34 cellular contexts compared by ENCODE assay signal in the genomic region with DNA sequence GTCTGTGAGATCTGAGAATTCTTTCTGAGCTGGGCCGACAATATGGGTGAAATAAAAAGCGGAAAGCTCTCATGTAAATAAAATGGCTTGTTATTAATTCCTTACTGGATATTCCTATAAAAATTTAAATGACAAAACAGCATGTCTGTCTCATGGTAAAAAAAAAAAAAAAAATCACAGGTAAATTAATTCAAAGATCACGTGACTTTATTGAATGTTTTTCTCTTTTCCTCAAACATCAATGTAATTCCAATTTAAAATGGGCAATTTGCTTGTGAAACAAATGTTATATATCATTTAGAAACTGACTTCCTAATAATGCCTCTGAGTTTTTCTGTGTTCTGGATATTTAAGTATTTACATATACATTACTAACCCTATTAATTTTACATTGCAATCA.
"Had no signal": no experiment of that assay in that cellular context is flagged by ENCODE, and none has a peak within 500 bp of the region (broad histone marks: within the 10 kb centered on the region; RNA-seq: fewer than 3 reads in every experiment).

No MANE protein-coding gene starts in this region.

- DNase-seq: activated effector memory CD4-positive, alpha-beta T cell treated with anti-CD3 and anti-CD28 coated beads, Interleukin-2, amount 50 U/mL, for 16 hours; activated effector memory CD4-positive, alpha-beta T cell treated with Interleukin-2 at 50 U/mL for 16 hours; activated gamma-delta T cell; activated gamma-delta T cell treated with Interleukin-2 at 50 U/mL for 16 hours; activated naive CD4-positive, alpha-beta T cell; activated naive CD4-positive, alpha-beta T cell treated with anti-CD3 and anti-CD28 coated beads for 36 hours; activated naive CD4-positive, alpha-beta T cell treated with anti-CD3 and anti-CD28 coated beads, Interleukin-2, amount 10 ng/mL, durations not matched to agents 7 days and 5 days; activated naive CD4-positive, alpha-beta T cell treated with anti-CD3 and anti-CD28 coated beads, Interleukin-2, amount 50 U/mL, for 16 hours; activated naive CD4-positive, alpha-beta T cell treated with Interleukin-2 at 50 U/mL for 16 hours; activated naive CD8-positive, alpha-beta T cell treated with anti-CD3 and anti-CD28 coated beads for 36 hours; activated naive CD8-positive, alpha-beta T cell treated with anti-CD3 and anti-CD28 coated beads, Interleukin-2, amount 10 ng/mL, durations not matched to agents 7 days and 5 days; activated naive CD8-positive, alpha-beta T cell treated with anti-CD3 and anti-CD28 coated beads, Interleukin-2, amount 50 U/mL, for 24 hours; activated T-cell treated with anti-CD3 and anti-CD28 coated beads, Interleukin-2, amount 50 U/mL, for 1 hour; activated T-cell treated with anti-CD3 and anti-CD28 coated beads, Interleukin-2, amount 50 U/mL, for 24 hours; activated T-cell treated with anti-CD3 and anti-CD28 coated beads, Interleukin-2, amount 50 U/mL, for 4 hours; activated T-cell treated with anti-CD3 and anti-CD28 coated beads, Interleukin-2, amount 50 U/mL, for 48 hours; activated T-cell treated with anti-CD3 and anti-CD28 coated beads, Interleukin-2, amount 50 U/mL, for 72 hours; adrenal gland; amniotic stem cell; amygdala; anterior cingulate cortex; aorta; body of pancreas; brain microvascular endothelial cell; caudate nucleus; central memory CD4-positive, alpha-beta T cell; cerebellar nuclear complex had no signal

- H3K4me1 ChIP-seq: adrenal gland, ascending aorta, body of pancreas, breast epithelium had no signal

- H3K9me3 ChIP-seq: ascending aorta had no signal

- H3K4me3 ChIP-seq: adrenal gland, ascending aorta, body of pancreas, breast epithelium, cardiac muscle cell had no signal

- ATAC-seq: activated naive CD4-positive, alpha-beta T cell treated with anti-CD3 and anti-CD28 coated beads, Interleukin-2, amount 50 U/mL, for 72 hours; activated naive CD8-positive, alpha-beta T cell treated with anti-CD3 and anti-CD28 coated beads, Interleukin-2, amount 50 U/mL, for 24 hours; activated T-cell treated with anti-CD3 and anti-CD28 coated beads, Interleukin-2, amount 50 U/mL, for 4 hours; activated T-cell treated with anti-CD3 and anti-CD28 coated beads, Interleukin-2, amount 50 U/mL, for 72 hours; activated T-helper 17 cell treated with anti-CD3 and anti-CD28 coated beads, Interleukin-2, amount 50 U/mL, for 72 hours; body of pancreas had no signal

- H3K36me3 ChIP-seq: adrenal gland, ascending aorta, brain microvascular endothelial cell, breast epithelium, cardiac muscle cell had no signal

- H3K27me3 ChIP-seq: adrenal gland, ascending aorta, body of pancreas, brain microvascular endothelial cell had no signal

- FAIRE-seq: astrocyte, bronchial epithelial cell had no signal

- H3K27ac ChIP-seq: adrenal gland, ascending aorta, body of pancreas, brain microvascular endothelial cell, breast epithelium, cardiac muscle cell had no signal
